ENCODE assay signal across 8 cellular contexts in genomic region chr5:72013741-72014703, GRCh38.
DNase-seq lines count a peak whose midpoint lies in the region; ATAC-seq and TF ChIP-seq lines count a peak whose summit lies in the region.

No MANE protein-coding gene starts in this region.

- H3K27me3 ChIP-seq in endodermal cell (ENCODE audit: control insufficient read depth, insufficient read depth, low read length, poor library complexity, severe bottlenecking) (no peaks in the 10 kb centered on the region), osteoblast (ENCODE audit: insufficient read depth, low read length) (peaks cover 13% of the 10 kb centered on the region)

- H3K4me1 Mint-ChIP-seq in endodermal cell (peaks cover 10% of the 10 kb centered on the region), immature natural killer cell (no peaks in the 10 kb centered on the region)

- H3K27ac Mint-ChIP-seq in endodermal cell (no peak overlapping the region), immature natural killer cell (no peak overlapping the region)

- no peaks in the 10 kb centered on the region for H3K36me3 Mint-ChIP-seq in endodermal cell (ENCODE audit: low read depth)
- no peaks in the 10 kb centered on the region for H3K36me3 Mint-ChIP-seq in immature natural killer cell

- no peaks in the 10 kb centered on the region for H3K4me1 ChIP-seq in endodermal cell (ENCODE audit: control insufficient read depth, insufficient read depth, low read length)
- peaks cover 3% of the 10 kb centered on the region for H3K4me1 ChIP-seq in osteoblast (ENCODE audit: insufficient read depth, low read length)

- H3K9me3 Mint-ChIP-seq in endodermal cell (no peaks in the 10 kb centered on the region), immature natural killer cell (no peaks in the 10 kb centered on the region)

- 87 to 89% methylated on average over 9 to 12 of the region's 12 CpGs for WGBS in endodermal cell (ENCODE audit: insufficient coverage in 1 of 2, insufficient read length in 1 of 2), 2 experiments

- TF ChIP-seq CTCF in endodermal cell (conservative IDR thresholded peaks at IDR 0.05) (no peak), osteoblast (IDR thresholded peaks at IDR 0.05; ENCODE audit: extremely low read depth, low read depth, low read length) (no peak)

- peak overlapping the region; percentile 86 for H3K27ac ChIP-seq in endodermal cell (ENCODE audit: low read depth, low read length)
- no peak overlapping the region for H3K27ac ChIP-seq in osteoblast (ENCODE audit: low read depth, low read length)

- peaks cover 4% of the 10 kb centered on the region for H3K9me3 ChIP-seq in endodermal cell (ENCODE audit: control insufficient read depth, low read length)
- no peaks in the 10 kb centered on the region for H3K9me3 ChIP-seq in osteoblast (ENCODE audit: low read depth, low read length)

- H3K4me3 ChIP-seq in endodermal cell (ENCODE audit: low read length) (no peak overlapping the region), osteoblast (ENCODE audit: insufficient read depth, low read length) (no peak overlapping the region)

- H3K4me3 Mint-ChIP-seq in endodermal cell (no peak overlapping the region), immature natural killer cell (no peak overlapping the region)

- no peaks in the 10 kb centered on the region for H3K27me3 Mint-ChIP-seq in endodermal cell (ENCODE audit: insufficient read depth)
- H3K27me3 Mint-ChIP-seq in immature natural killer cell (ENCODE audit: low read depth in 3 of 3) = peaks cover 0 to 6% (median 6%) of the 10 kb centered on the region in 3 donors

- DNase-seq in NCI-H1092 (lab: John Stamatoyannopoulos, UW) (peak; percentile 78), NCI-H748 (lab: John Stamatoyannopoulos, UW; ENCODE audit: unreplicated experiment) (peak; percentile 98), endodermal cell (no peak), osteoblast (ENCODE audit: insufficient read length, low spot score, missing footprints) (peak; percentile 69), NAMALWA (ENCODE audit: low spot score) (no peak), LoVo (ENCODE audit: low spot score) (no peak), immature natural killer cell (no peak)

- H3K9ac ChIP-seq in endodermal cell (ENCODE audit: extremely low read depth, low read length, poor library complexity, severe bottlenecking) = no peak overlapping the region

- no peaks in the 10 kb centered on the region for H4K20me1 ChIP-seq in osteoblast (ENCODE audit: insufficient read depth, low read length)

- no peaks in the 10 kb centered on the region for H3K36me3 ChIP-seq in endodermal cell (ENCODE audit: control insufficient read depth, insufficient read depth, low read length)
- no peaks in the 10 kb centered on the region for H3K36me3 ChIP-seq in osteoblast (ENCODE audit: insufficient read depth, low read length)

- no peaks in the 10 kb centered on the region for H3K79me2 ChIP-seq in osteoblast (ENCODE audit: insufficient read depth, low read length)

- no peak for ATAC-seq in HG03571 (IDR thresholded peaks at IDR 0.05; ENCODE audit: unreplicated experiment)

- H3K4me2 ChIP-seq in osteoblast (ENCODE audit: insufficient read depth, low read length) = peak overlapping the region; percentile 25

- H2AFZ ChIP-seq in osteoblast (ENCODE audit: low read length) = peak overlapping the region; percentile 69

Comparison
In these comparisons a context has a peak if more than half of its experiments do, and no peak if none do; other contexts are left out.
1. DNase-seq: peak in NCI-H1092 (single experiment), NCI-H748 (single experiment) and osteoblast (single experiment); none in endodermal cell (single experiment), NAMALWA (single experiment), LoVo (single experiment) and immature natural killer cell (0 of 3).